Comparison of ENCODE assay signal across 1 cellular context in the genomic region with DNA sequence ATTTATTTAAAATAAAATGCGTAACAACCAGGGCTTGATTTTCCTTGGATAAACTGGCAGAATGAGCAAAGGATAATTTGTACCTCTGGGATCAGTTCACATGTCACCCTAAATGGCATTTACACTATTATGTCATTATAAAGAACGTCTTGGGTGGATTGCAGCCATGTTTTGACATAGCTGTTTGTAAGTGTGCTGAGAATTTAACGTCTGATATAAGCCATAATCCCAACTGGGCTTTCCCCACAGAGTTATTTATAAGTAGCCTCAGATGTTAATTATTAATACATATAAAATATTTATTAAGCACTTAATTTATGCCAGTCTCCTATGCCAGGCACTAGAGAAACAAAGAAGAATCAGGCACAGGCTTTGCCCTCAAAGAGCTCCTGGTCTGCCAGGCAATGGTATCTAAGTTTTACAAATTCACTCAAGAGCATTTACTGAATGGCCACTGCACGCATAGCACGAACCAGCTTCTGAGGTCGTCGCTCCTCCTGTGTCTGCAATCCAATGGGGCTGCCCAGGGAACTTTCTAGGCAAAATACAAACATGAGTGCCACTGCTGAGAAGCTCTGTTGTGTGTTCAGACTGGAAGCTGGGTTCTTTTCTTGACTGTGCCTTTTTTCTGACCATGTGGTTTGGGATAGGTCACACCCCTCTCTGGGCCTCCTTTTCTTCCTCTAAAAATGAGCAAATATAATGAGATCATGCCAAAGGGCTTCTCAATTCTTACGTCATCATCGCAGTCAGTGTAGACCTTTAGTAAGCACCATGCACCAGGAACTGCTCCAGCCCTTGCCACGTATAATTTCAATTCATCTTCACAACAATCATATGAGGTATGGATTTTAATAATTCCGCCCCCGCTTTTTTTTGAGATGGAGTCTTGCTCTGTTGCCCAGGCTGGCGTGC.
A peak's percentile ranks its signal among the peaks of the same experiment; 100 is the strongest.
TF ChIP-seq lines count a peak whose summit lies in the region.

No MANE protein-coding gene starts in this region.

TF ChIP-seq in HepG2, 621 proteins besides CTCF, POLR2A, EP300 and RAD21:
- TF ChIP-seq ATF7 (IDR thresholded peaks at IDR 0.05) = peak; percentile 25; the same call in 1 of the 2 replicates
- no peak for TF ChIP-seq ATF7 (CRISPR knock-in tag; IDR thresholded peaks at IDR 0.05)
- no peak for TF ChIP-seq KLF6 (CRISPR knock-in tag; IDR thresholded peaks at IDR 0.05)
